9 cellular contexts compared by ENCODE assay signal in the genomic region with DNA sequence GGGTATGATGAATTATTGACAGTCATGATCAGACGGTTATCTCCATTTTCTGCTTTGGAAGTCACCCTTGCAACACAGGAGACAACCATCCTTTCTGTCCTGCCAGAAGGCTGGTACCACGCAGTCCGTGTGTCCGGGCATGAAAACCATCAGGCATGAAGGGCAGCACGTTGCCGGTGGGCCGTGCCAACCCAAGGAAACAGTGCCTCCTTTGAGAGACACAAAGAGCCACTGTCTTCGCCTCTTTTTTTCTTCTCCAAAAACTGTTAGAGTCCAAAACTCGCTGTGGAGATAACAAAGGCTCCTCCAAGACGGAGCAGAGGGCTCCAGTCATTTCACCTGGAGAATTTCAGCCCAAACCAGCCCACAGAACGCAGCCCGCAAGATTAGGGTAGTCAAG.
"Had no signal": no experiment of that assay in that cellular context is flagged by ENCODE, and none has a peak within 500 bp of the region (broad histone marks: within the 10 kb centered on the region; RNA-seq: fewer than 3 reads in every experiment).

No MANE protein-coding gene starts in this region.

- ATAC-seq: gastrocnemius medialis, left cardiac atrium had no signal

- DNase-seq: activated CD4-positive, alpha-beta T cell treated with anti-CD3 and anti-CD28 coated beads, Interleukin-2, amount 50 U/mL, for 4 hours; activated CD4-positive, CD25-positive, alpha-beta regulatory T cell treated with anti-CD3 and anti-CD28 coated beads, Interleukin-2, amount 50 U/mL, for 72 hours; activated naive CD4-positive, alpha-beta T cell treated with anti-CD3 and anti-CD28 coated beads, Interleukin-2, amount 50 U/mL, for 16 hours; activated T-cell treated with anti-CD3 and anti-CD28 coated beads, Interleukin-2, amount 50 U/mL, for 1 hour; brain microvascular endothelial cell; gastrocnemius medialis; left cardiac atrium; stimulated activated CD4-positive, alpha-beta T cell treated with anti-CD3 and anti-CD28 coated beads, Interleukin-4, amount 100 ng/mL, for 24 hours; thyroid gland had no signal
